1 cellular context compared by ENCODE assay signal in the genomic region with DNA sequence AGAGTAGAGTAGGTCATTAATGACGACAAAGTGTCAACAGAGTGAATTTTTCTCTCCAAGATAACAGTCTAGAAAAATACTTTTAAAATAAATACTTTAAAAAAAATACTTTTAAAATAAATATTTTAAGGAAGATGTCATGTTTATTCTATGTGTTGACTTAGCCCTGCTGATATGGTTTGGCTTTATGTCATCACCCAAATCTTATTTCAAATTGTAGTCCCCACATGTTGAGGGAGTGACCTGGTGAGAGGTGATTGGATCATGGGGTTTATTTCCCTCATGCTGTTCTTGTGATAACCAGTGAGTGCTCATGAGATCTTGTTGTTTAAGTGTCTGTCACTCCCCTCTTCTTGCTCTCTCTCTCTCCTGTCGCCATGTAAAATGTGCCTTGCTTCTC.
TF ChIP-seq lines count a peak whose summit lies in the region.

No MANE protein-coding gene starts in this region.

TF ChIP-seq in SK-N-SH treated with all-trans-retinoic acid at 6 μM for 48 hours, 23 proteins besides CTCF, POLR2A, EP300 and RAD21 (continued from another document):
- TF ChIP-seq, protein P1, sequence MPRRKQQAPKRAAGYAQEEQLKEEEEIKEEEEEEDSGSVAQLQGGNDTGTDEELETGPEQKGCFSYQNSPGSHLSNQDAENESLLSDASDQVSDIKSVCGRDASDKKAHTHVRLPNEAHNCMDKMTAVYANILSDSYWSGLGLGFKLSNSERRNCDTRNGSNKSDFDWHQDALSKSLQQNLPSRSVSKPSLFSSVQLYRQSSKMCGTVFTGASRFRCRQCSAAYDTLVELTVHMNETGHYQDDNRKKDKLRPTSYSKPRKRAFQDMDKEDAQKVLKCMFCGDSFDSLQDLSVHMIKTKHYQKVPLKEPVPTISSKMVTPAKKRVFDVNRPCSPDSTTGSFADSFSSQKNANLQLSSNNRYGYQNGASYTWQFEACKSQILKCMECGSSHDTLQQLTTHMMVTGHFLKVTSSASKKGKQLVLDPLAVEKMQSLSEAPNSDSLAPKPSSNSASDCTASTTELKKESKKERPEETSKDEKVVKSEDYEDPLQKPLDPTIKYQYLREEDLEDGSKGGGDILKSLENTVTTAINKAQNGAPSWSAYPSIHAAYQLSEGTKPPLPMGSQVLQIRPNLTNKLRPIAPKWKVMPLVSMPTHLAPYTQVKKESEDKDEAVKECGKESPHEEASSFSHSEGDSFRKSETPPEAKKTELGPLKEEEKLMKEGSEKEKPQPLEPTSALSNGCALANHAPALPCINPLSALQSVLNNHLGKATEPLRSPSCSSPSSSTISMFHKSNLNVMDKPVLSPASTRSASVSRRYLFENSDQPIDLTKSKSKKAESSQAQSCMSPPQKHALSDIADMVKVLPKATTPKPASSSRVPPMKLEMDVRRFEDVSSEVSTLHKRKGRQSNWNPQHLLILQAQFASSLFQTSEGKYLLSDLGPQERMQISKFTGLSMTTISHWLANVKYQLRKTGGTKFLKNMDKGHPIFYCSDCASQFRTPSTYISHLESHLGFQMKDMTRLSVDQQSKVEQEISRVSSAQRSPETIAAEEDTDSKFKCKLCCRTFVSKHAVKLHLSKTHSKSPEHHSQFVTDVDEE (CRISPR knock-in tag; IDR thresholded peaks at IDR 0.05), result no peak
- TF ChIP-seq ZNF70 (CRISPR knock-in tag; IDR thresholded peaks at IDR 0.05), result no peak
- TF ChIP-seq TOX (CRISPR knock-in tag; IDR thresholded peaks at IDR 0.05; ENCODE audit: borderline replicate concordance), result no peak
- TF ChIP-seq SNAI2 (CRISPR knock-in tag; IDR thresholded peaks at IDR 0.05), result no peak
- TF ChIP-seq, protein P2, sequence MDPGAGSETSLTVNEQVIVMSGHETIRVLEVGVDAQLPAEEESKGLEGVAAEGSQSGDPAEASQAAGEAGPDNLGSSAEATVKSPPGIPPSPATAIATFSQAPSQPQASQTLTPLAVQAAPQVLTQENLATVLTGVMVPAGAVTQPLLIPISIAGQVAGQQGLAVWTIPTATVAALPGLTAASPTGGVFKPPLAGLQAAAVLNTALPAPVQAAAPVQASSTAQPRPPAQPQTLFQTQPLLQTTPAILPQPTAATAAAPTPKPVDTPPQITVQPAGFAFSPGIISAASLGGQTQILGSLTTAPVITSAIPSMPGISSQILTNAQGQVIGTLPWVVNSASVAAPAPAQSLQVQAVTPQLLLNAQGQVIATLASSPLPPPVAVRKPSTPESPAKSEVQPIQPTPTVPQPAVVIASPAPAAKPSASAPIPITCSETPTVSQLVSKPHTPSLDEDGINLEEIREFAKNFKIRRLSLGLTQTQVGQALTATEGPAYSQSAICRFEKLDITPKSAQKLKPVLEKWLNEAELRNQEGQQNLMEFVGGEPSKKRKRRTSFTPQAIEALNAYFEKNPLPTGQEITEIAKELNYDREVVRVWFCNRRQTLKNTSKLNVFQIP (CRISPR knock-in tag; IDR thresholded peaks at IDR 0.05; ENCODE audit: borderline replicate concordance, low read depth), result no peak
- no peak for TF ChIP-seq RARB (CRISPR knock-in tag; IDR thresholded peaks at IDR 0.05)
- no peak for TF ChIP-seq BACH2 (CRISPR knock-in tag; IDR thresholded peaks at IDR 0.05; ENCODE audit: borderline replicate concordance)
- TF ChIP-seq, protein P3, sequence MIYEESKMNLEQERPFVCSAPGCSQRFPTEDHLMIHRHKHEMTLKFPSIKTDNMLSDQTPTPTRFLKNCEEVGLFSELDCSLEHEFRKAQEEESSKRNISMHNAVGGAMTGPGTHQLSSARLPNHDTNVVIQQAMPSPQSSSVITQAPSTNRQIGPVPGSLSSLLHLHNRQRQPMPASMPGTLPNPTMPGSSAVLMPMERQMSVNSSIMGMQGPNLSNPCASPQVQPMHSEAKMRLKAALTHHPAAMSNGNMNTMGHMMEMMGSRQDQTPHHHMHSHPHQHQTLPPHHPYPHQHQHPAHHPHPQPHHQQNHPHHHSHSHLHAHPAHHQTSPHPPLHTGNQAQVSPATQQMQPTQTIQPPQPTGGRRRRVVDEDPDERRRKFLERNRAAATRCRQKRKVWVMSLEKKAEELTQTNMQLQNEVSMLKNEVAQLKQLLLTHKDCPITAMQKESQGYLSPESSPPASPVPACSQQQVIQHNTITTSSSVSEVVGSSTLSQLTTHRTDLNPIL (CRISPR knock-in tag; IDR thresholded peaks at IDR 0.05; ENCODE audit: low read depth), result no peak
- no peak for TF ChIP-seq ARNTL (CRISPR knock-in tag; IDR thresholded peaks at IDR 0.05; ENCODE audit: borderline replicate concordance, low read depth)
- TF ChIP-seq CSDC2 (CRISPR knock-in tag; IDR thresholded peaks at IDR 0.05), result no peak
